Comparison of ENCODE assay signal across 19 cellular contexts in the genomic region with DNA sequence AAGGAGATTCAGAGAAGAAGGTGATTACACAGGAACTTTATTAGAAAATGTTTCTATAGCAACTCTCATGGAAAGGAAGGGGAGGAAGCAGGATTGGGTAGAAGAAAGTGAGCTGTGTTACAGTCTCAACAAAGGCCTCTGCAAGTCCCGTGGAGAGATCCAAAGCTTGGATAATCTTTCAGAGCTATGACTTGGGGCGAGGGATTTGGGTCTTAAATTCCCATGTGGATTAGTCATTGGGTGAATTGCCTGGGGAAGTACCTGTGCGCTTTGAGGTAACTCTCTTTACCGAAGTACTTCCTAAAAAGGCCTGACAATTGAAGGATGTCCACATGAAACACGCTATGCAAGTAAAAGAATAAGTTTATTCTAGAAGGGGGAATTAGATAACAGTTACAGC.
A peak's percentile ranks its signal among the peaks of the same experiment; 100 is the strongest.
DNase-seq lines count a peak whose midpoint lies in the region; ATAC-seq and TF ChIP-seq lines count a peak whose summit lies in the region.
"Had no signal": no experiment of that assay in that cellular context is flagged by ENCODE, and none has a peak within 500 bp of the region (broad histone marks: within the 10 kb centered on the region; RNA-seq: fewer than 3 reads in every experiment).

No MANE protein-coding gene starts in this region.

- DNase-seq in ELF-1 (ENCODE audit: low read depth, low spot score) (peak; percentile 9), PC-9 (no peak), epithelial cell of esophagus (ENCODE audit: low read depth) (peak; percentile 76), neuronal stem cell (ENCODE audit: low spot score) (no peak), H9 (no peak), NCI-H1092 treated with DMSO at 0.1 percent for 48 hours (lab: John Stamatoyannopoulos, UW) (no peak)
- DNase-seq: DND-41, GF-D8, MV-4-11, NCI-H1436, NCI-H2029 treated with DMSO at 0.1 percent for 48 hours, NCI-H748 treated with DMSO at 0.1 percent for 48 hours, Peyer's patch, SHP77, SK-N-SH had no signal

- POLR2A ChIA-PET in PC-9 (lab: Charles Lee; ENCODE audit: unreplicated experiment) = no interaction called here

- no peaks in the 10 kb centered on the region; the same call in 1 of the 2 replicates for H3K9me2 ChIP-seq in PC-9 (ENCODE audit: insufficient read depth)
- H3K9me2 ChIP-seq: SK-N-SH had no signal

- H3K9ac ChIP-seq in neuronal stem cell (ENCODE audit: low read depth, low read length, poor library complexity) = no peak overlapping the region
- H3K9ac ChIP-seq in H9 (ENCODE audit: extremely low read depth, insufficient read length, low read length) = no peak overlapping the region
- H3K9ac ChIP-seq: SK-N-SH had no signal

- no peaks in the 10 kb centered on the region for H3K27me3 Mint-ChIP-seq in H9 (ENCODE audit: low read depth)

- H3K18ac ChIP-seq in neuronal stem cell (ENCODE audit: low read length) (no peak overlapping the region), H9 (ENCODE audit: insufficient read length, low read depth, low read length) (no peak overlapping the region)

- H3K56ac ChIP-seq in H9 (ENCODE audit: insufficient read length, low read depth, low read length) = no peak overlapping the region

- TF ChIP-seq CTCF in PC-9 (conservative IDR thresholded peaks at IDR 0.05) (no peak), epithelial cell of esophagus (IDR thresholded peaks at IDR 0.05; ENCODE audit: insufficient read depth, low read depth, low read length, missing control alignments) (no peak), H9 (conservative IDR thresholded peaks at IDR 0.05) (no peak)

- no CpG with 5 or more reads among the region's 5 CpGs for WGBS in neuronal stem cell (ENCODE audit: extremely low coverage in 2 of 2, insufficient read length in 2 of 2, insufficient replicate concordance in 1 of 2), 2 donors
- whole genome bisulfite sequencing in H9 (ENCODE audit: extremely low coverage, insufficient read length, low lambda C conversion rate) = no CpG with 5 or more reads among the region's 5 CpGs

- H3K36me3 Mint-ChIP-seq in H9 (ENCODE audit: insufficient read depth in 1 of 3, low read depth in 3 of 3) = peaks cover 11 to 25% (median 16%) of the 10 kb centered on the region in 3 experiments

- no peak overlapping the region for H3K4me3 Mint-ChIP-seq in H9

- no peaks in the 10 kb centered on the region for H3K27me3 ChIP-seq in PC-9 (ENCODE audit: insufficient read depth, low read depth)
- no peaks in the 10 kb centered on the region for H3K27me3 ChIP-seq in neuronal stem cell (ENCODE audit: control insufficient read depth in 3 of 3, insufficient read depth in 3 of 3, low read depth in 1 of 3, low read length in 3 of 3)
- no peaks in the 10 kb centered on the region for H3K27me3 ChIP-seq in H9 (ENCODE audit: insufficient read depth, low read length)
- H3K27me3 ChIP-seq: Peyer's patch had no signal

- H3K27ac ChIP-seq in PC-9 = no peak overlapping the region
- no peak overlapping the region for H3K27ac ChIP-seq in neuronal stem cell (replicated peaks; ENCODE audit: low read length)
- no peak overlapping the region for H3K27ac ChIP-seq in H9 (ENCODE audit: insufficient read length, low read depth, low read length)
- H3K27ac ChIP-seq: C4-2B, HL-60, Peyer's patch had no signal

- no TSS peak for BruUV-seq in PC-9 (replicated peaks; lab: Mats Ljungman, UMichigan)

- H3K4me2 ChIP-seq in PC-9 (no peak overlapping the region), neuronal stem cell (ENCODE audit: insufficient read depth, low read length, poor library complexity, severe bottlenecking) (no peak overlapping the region), H9 (ENCODE audit: insufficient read depth, insufficient read length, low read length) (no peak overlapping the region)
- H3K4me2 ChIP-seq: SK-N-SH had no signal

- H2BK20ac ChIP-seq in H9 (ENCODE audit: low read depth, low read length, poor library complexity, severe bottlenecking) = no peak overlapping the region

- H3K79me2 ChIP-seq in PC-9 (ENCODE audit: low read depth) (no peaks in the 10 kb centered on the region), H9 (ENCODE audit: insufficient read depth, low read length) (no peaks in the 10 kb centered on the region)

- H3K23ac ChIP-seq in neuronal stem cell (ENCODE audit: low read depth, low read length, poor library complexity) (no peak overlapping the region), H9 (ENCODE audit: insufficient read length, low read depth, low read length) (no peak overlapping the region)

- CTCF ChIA-PET in PC-9 (lab: Charles Lee) = no interaction called here

- H3K14ac ChIP-seq in neuronal stem cell (ENCODE audit: low read length) (no peak overlapping the region), H9 (ENCODE audit: insufficient read depth, low read length) (no peak overlapping the region)

- no peak overlapping the region for H3K4me3 ChIP-seq in PC-9
- H3K4me3 ChIP-seq in epithelial cell of esophagus (ENCODE audit: low read length) = no peak overlapping the region
- no peak overlapping the region for H3K4me3 ChIP-seq in neuronal stem cell (ENCODE audit: low read length in 2 of 2)
- H3K4me3 ChIP-seq: Peyer's patch had no signal

- ATAC-seq in GM21619 (IDR thresholded peaks at IDR 0.05; ENCODE audit: unreplicated experiment) (no peak), HG02763 (IDR thresholded peaks at IDR 0.05; ENCODE audit: unreplicated experiment) (no peak)

- H3K4me1 Mint-ChIP-seq in H9 = no peaks in the 10 kb centered on the region

- H3K79me1 ChIP-seq in neuronal stem cell (ENCODE audit: low read depth, low read length) (no peaks in the 10 kb centered on the region), H9 (ENCODE audit: insufficient read depth, low read depth, low read length, poor library complexity, severe bottlenecking) (no peaks in the 10 kb centered on the region)

- H2BK15ac ChIP-seq in neuronal stem cell (ENCODE audit: low read length) = no peak overlapping the region
- H2BK15ac ChIP-seq in H9 (ENCODE audit: low read depth, low read length) = no peak overlapping the region

- H2BK5ac ChIP-seq in neuronal stem cell (ENCODE audit: low read length) (no peak overlapping the region), H9 (ENCODE audit: insufficient read length, low read length) (no peak overlapping the region)

- H3K36me3 ChIP-seq in PC-9 (ENCODE audit: low read depth) (no peaks in the 10 kb centered on the region), neuronal stem cell (replicated peaks in 1 of 2; ENCODE audit: control insufficient read depth in 2 of 2, insufficient read depth in 2 of 2, low read length in 2 of 2) (no peaks in the 10 kb centered on the region)
- H3K36me3 ChIP-seq: Peyer's patch had no signal

- H4K5ac ChIP-seq in H9 (ENCODE audit: insufficient read length, low read depth, low read length) = no peak overlapping the region

- intact Hi-C loops in PC-9 (cut with micrococcal nuclease; ENCODE audit: unreplicated experiment) = no loop called here

- H4K20me1 ChIP-seq in PC-9 (ENCODE audit: insufficient read depth) (no peaks in the 10 kb centered on the region; the same call in 1 of the 2 replicates), H9 (ENCODE audit: control insufficient read depth, insufficient read depth, insufficient read length) (no peaks in the 10 kb centered on the region)

- no peak overlapping the region for H2BK12ac ChIP-seq in neuronal stem cell (ENCODE audit: low read length)
- H2BK12ac ChIP-seq in H9 (ENCODE audit: insufficient read length, low read depth, low read length) = no peak overlapping the region

- H2AFZ ChIP-seq in PC-9 = peak overlapping the region; percentile 73
- H2AFZ ChIP-seq in neuronal stem cell (ENCODE audit: low read length) = peak overlapping the region; percentile 73
- no peak overlapping the region for H2AFZ ChIP-seq in H9 (ENCODE audit: low read length)

- H2AK5ac ChIP-seq in neuronal stem cell (ENCODE audit: low read depth, low read length) (no peak overlapping the region), H9 (ENCODE audit: insufficient read length, low read length) (no peak overlapping the region)

- no peaks in the 10 kb centered on the region for H3F3A ChIP-seq in PC-9 (ENCODE audit: insufficient read depth, low read depth)

- H2BK120ac ChIP-seq in neuronal stem cell (ENCODE audit: low read depth, low read length) = no peak overlapping the region
- H2BK120ac ChIP-seq in H9 (ENCODE audit: low read depth, low read length, poor library complexity, severe bottlenecking) = no peak overlapping the region

- peaks cover 19 to 21% of the 10 kb centered on the region in 2 experiments for H3K9me3 Mint-ChIP-seq in H9

- H4K91ac ChIP-seq in neuronal stem cell (ENCODE audit: low read depth, low read length, poor library complexity) (no peak overlapping the region), H9 (ENCODE audit: insufficient read length, low read depth, low read length) (no peak overlapping the region)

- H4K8ac ChIP-seq in neuronal stem cell (ENCODE audit: low read depth, low read length) (no peak overlapping the region), H9 (replicated peaks; ENCODE audit: insufficient read length, low read depth, low read length) (no peak overlapping the region)

- H3K4ac ChIP-seq in neuronal stem cell (ENCODE audit: low read length) (no peak overlapping the region), H9 (ENCODE audit: low read depth, low read length) (no peak overlapping the region)

- no peaks in the 10 kb centered on the region for H3K23me2 ChIP-seq in H9 (ENCODE audit: insufficient read length, low read depth, low read length, poor library complexity, severe bottlenecking)

- no peak overlapping the region for H3K27ac Mint-ChIP-seq in H9

- H3K9me3 ChIP-seq in PC-9 (ENCODE audit: insufficient read depth, low read depth) (peaks cover 4% of the 10 kb centered on the region; the same call in 1 of the 2 replicates), neuronal stem cell (replicated peaks in 1 of 2; ENCODE audit: control insufficient read depth in 2 of 2, insufficient read depth in 1 of 2, low read depth in 1 of 2, low read length in 2 of 2) (peaks cover 2 to 4% of the 10 kb centered on the region in 2 donors), H9 (ENCODE audit: control insufficient read depth, low read depth, low read length) (peaks cover 9% of the 10 kb centered on the region)
- H3K9me3 ChIP-seq: Peyer's patch, SK-N-SH had no signal

- H3K4me1 ChIP-seq in PC-9 (replicated peaks; ENCODE audit: insufficient read depth) = no peaks in the 10 kb centered on the region; the same call in 1 of the 2 replicates
- H3K4me1 ChIP-seq in neuronal stem cell (ENCODE audit: control insufficient read depth in 2 of 2, insufficient read depth in 1 of 2, low read depth in 1 of 2, low read length in 2 of 2) = no peaks in the 10 kb centered on the region
- H3K4me1 ChIP-seq in H9 (ENCODE audit: insufficient read depth, low read length) = no peaks in the 10 kb centered on the region
- H3K4me1 ChIP-seq: Peyer's patch had no signal

- no peak overlapping the region for H3T11ph ChIP-seq in H9 (ENCODE audit: low read length)

Comparison
In these comparisons a context has a peak if more than half of its experiments do, and no peak if none do; other contexts are left out.
1. DNase-seq: peak in ELF-1 (single experiment) and epithelial cell of esophagus (single experiment); none in PC-9 (0 of 2), neuronal stem cell (single experiment), H9 (single experiment) and NCI-H1092 treated with DMSO at 0.1 percent for 48 hours (single experiment).